In genomic region chr16:12406840-12407690, GRCh38 we compare ENCODE assay signal across 1 cellular context.
TF ChIP-seq lines count a peak whose summit lies in the region.

No MANE protein-coding gene starts in this region.

TF ChIP-seq in HepG2, 621 proteins besides CTCF, POLR2A, EP300 and RAD21 (continued from another document and continues in another):
- TF ChIP-seq, protein P1, sequence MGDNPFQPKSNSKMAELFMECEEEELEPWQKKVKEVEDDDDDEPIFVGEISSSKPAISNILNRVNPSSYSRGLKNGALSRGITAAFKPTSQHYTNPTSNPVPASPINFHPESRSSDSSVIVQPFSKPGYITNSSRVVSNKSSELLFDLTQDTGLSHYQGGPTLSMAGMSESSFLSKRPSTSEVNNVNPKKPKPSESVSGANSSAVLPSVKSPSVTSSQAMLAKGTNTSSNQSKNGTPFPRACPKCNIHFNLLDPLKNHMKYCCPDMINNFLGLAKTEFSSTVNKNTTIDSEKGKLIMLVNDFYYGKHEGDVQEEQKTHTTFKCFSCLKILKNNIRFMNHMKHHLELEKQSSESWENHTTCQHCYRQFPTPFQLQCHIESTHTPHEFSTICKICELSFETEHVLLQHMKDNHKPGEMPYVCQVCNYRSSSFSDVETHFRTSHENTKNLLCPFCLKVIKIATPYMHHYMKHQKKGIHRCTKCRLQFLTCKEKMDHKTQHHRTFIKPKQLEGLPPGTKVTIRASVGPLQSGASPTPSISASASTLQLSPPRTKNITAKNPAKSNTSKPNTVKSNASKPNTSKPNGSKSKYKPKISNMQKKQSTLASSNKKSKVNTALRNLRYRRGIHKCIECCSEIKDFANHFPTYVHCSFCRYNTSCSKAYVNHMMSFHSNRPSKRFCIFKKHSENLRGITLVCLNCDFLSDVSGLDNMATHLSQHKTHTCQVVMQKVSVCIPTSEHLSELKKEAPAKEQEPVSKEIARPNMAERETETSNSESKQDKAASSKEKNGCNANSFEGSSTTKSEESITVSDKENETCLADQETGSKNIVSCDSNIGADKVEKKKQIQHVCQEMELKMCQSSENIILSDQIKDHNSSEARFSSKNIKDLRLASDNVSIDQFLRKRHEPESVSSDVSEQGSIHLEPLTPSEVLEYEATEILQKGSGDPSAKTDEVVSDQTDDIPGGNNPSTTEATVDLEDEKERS (CRISPR knock-in tag; IDR thresholded peaks at IDR 0.05): no peak
- TF ChIP-seq, protein P2, sequence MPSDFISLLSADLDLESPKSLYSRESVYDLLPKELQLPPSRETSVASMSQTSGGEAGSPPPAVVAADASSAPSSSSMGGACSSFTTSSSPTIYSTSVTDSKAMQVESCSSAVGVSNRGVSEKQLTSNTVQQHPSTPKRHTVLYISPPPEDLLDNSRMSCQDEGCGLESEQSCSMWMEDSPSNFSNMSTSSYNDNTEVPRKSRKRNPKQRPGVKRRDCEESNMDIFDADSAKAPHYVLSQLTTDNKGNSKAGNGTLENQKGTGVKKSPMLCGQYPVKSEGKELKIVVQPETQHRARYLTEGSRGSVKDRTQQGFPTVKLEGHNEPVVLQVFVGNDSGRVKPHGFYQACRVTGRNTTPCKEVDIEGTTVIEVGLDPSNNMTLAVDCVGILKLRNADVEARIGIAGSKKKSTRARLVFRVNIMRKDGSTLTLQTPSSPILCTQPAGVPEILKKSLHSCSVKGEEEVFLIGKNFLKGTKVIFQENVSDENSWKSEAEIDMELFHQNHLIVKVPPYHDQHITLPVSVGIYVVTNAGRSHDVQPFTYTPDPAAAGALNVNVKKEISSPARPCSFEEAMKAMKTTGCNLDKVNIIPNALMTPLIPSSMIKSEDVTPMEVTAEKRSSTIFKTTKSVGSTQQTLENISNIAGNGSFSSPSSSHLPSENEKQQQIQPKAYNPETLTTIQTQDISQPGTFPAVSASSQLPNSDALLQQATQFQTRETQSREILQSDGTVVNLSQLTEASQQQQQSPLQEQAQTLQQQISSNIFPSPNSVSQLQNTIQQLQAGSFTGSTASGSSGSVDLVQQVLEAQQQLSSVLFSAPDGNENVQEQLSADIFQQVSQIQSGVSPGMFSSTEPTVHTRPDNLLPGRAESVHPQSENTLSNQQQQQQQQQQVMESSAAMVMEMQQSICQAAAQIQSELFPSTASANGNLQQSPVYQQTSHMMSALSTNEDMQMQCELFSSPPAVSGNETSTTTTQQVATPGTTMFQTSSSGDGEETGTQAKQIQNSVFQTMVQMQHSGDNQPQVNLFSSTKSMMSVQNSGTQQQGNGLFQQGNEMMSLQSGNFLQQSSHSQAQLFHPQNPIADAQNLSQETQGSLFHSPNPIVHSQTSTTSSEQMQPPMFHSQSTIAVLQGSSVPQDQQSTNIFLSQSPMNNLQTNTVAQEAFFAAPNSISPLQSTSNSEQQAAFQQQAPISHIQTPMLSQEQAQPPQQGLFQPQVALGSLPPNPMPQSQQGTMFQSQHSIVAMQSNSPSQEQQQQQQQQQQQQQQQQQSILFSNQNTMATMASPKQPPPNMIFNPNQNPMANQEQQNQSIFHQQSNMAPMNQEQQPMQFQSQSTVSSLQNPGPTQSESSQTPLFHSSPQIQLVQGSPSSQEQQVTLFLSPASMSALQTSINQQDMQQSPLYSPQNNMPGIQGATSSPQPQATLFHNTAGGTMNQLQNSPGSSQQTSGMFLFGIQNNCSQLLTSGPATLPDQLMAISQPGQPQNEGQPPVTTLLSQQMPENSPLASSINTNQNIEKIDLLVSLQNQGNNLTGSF (CRISPR knock-in tag; IDR thresholded peaks at IDR 0.05): no peak
- TF ChIP-seq, protein P3, sequence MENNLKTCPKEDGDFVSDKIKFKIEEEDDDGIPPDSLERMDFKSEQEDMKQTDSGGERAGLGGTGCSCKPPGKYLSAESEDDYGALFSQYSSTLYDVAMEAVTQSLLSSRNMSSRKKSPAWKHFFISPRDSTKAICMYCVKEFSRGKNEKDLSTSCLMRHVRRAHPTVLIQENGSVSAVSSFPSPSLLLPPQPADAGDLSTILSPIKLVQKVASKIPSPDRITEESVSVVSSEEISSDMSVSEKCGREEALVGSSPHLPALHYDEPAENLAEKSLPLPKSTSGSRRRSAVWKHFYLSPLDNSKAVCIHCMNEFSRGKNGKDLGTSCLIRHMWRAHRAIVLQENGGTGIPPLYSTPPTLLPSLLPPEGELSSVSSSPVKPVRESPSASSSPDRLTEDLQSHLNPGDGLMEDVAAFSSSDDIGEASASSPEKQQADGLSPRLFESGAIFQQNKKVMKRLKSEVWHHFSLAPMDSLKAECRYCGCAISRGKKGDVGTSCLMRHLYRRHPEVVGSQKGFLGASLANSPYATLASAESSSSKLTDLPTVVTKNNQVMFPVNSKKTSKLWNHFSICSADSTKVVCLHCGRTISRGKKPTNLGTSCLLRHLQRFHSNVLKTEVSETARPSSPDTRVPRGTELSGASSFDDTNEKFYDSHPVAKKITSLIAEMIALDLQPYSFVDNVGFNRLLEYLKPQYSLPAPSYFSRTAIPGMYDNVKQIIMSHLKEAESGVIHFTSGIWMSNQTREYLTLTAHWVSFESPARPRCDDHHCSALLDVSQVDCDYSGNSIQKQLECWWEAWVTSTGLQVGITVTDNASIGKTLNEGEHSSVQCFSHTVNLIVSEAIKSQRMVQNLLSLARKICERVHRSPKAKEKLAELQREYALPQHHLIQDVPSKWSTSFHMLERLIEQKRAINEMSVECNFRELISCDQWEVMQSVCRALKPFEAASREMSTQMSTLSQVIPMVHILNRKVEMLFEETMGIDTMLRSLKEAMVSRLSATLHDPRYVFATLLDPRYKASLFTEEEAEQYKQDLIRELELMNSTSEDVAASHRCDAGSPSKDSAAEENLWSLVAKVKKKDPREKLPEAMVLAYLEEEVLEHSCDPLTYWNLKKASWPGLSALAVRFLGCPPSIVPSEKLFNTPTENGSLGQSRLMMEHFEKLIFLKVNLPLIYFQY (CRISPR knock-in tag; IDR thresholded peaks at IDR 0.05; ENCODE audit: borderline replicate concordance): no peak
- no peak for TF ChIP-seq ZBTB3 (CRISPR knock-in tag; IDR thresholded peaks at IDR 0.05; ENCODE audit: borderline replicate concordance, low read depth)
- TF ChIP-seq PAXIP1 (CRISPR knock-in tag; conservative IDR thresholded peaks at IDR 0.05): peak; percentile 74
- no peak for TF ChIP-seq SMYD3 (CRISPR knock-in tag; IDR thresholded peaks at IDR 0.05)
- TF ChIP-seq MXD1 (CRISPR knock-in tag; IDR thresholded peaks at IDR 0.05): peak; percentile 30; the same call in 1 of the 2 replicates
- peak; percentile 48; the same call in 1 of the 2 replicates for TF ChIP-seq KDM5B (CRISPR knock-in tag; IDR thresholded peaks at IDR 0.05; ENCODE audit: borderline replicate concordance)
- TF ChIP-seq SMARCE1 (IDR thresholded peaks at IDR 0.05; ENCODE audit: borderline replicate concordance): no peak
- no peak for TF ChIP-seq SATB2 (CRISPR knock-in tag; IDR thresholded peaks at IDR 0.05)
- TF ChIP-seq TBX3 (IDR thresholded peaks at IDR 0.05; ENCODE audit: borderline replicate concordance): peak; percentile 75
- no peak for TF ChIP-seq ZNF34 (CRISPR knock-in tag; IDR thresholded peaks at IDR 0.05; ENCODE audit: borderline replicate concordance)
- peak; percentile 40 to 45; a peak in 3 of 4 replicates for TF ChIP-seq MAFK (conservative IDR thresholded peaks at IDR 0.05 in 1 of 2, IDR thresholded peaks at IDR 0.05 in 1 of 2; ENCODE audit: low read length in 2 of 2)
- peak; percentile 26; the same call in 1 of the 2 replicates for TF ChIP-seq NCOA2 (CRISPR knock-in tag; IDR thresholded peaks at IDR 0.05)
- TF ChIP-seq, protein P4, sequence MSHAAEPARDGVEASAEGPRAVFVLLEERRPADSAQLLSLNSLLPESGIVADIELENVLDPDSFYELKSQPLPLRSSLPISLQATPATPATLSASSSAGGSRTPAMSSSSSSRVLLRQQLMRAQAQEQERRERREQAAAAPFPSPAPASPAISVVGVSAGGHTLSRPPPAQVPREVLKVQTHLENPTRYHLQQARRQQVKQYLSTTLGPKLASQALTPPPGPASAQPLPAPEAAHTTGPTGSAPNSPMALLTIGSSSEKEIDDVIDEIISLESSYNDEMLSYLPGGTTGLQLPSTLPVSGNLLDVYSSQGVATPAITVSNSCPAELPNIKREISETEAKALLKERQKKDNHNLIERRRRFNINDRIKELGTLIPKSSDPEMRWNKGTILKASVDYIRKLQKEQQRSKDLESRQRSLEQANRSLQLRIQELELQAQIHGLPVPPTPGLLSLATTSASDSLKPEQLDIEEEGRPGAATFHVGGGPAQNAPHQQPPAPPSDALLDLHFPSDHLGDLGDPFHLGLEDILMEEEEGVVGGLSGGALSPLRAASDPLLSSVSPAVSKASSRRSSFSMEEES (CRISPR knock-in tag; IDR thresholded peaks at IDR 0.05): 0 out of 2 replicates have a peak, but pooled peaks have one; percentile 22
- TF ChIP-seq SSRP1 (CRISPR knock-in tag; IDR thresholded peaks at IDR 0.05): no peak
- TF ChIP-seq HIVEP1 (CRISPR knock-in tag; IDR thresholded peaks at IDR 0.05): 0 out of 2 replicates have a peak, but pooled peaks have one; percentile 34
- no peak for TF ChIP-seq ZNF746 (CRISPR knock-in tag; IDR thresholded peaks at IDR 0.05)
- TF ChIP-seq MLLT10 (CRISPR knock-in tag; IDR thresholded peaks at IDR 0.05): no peak
- TF ChIP-seq FIP1L1 (IDR thresholded peaks at IDR 0.05; ENCODE audit: borderline replicate concordance, insufficient read depth, low read depth, low read length): no peak
- TF ChIP-seq, protein P5, sequence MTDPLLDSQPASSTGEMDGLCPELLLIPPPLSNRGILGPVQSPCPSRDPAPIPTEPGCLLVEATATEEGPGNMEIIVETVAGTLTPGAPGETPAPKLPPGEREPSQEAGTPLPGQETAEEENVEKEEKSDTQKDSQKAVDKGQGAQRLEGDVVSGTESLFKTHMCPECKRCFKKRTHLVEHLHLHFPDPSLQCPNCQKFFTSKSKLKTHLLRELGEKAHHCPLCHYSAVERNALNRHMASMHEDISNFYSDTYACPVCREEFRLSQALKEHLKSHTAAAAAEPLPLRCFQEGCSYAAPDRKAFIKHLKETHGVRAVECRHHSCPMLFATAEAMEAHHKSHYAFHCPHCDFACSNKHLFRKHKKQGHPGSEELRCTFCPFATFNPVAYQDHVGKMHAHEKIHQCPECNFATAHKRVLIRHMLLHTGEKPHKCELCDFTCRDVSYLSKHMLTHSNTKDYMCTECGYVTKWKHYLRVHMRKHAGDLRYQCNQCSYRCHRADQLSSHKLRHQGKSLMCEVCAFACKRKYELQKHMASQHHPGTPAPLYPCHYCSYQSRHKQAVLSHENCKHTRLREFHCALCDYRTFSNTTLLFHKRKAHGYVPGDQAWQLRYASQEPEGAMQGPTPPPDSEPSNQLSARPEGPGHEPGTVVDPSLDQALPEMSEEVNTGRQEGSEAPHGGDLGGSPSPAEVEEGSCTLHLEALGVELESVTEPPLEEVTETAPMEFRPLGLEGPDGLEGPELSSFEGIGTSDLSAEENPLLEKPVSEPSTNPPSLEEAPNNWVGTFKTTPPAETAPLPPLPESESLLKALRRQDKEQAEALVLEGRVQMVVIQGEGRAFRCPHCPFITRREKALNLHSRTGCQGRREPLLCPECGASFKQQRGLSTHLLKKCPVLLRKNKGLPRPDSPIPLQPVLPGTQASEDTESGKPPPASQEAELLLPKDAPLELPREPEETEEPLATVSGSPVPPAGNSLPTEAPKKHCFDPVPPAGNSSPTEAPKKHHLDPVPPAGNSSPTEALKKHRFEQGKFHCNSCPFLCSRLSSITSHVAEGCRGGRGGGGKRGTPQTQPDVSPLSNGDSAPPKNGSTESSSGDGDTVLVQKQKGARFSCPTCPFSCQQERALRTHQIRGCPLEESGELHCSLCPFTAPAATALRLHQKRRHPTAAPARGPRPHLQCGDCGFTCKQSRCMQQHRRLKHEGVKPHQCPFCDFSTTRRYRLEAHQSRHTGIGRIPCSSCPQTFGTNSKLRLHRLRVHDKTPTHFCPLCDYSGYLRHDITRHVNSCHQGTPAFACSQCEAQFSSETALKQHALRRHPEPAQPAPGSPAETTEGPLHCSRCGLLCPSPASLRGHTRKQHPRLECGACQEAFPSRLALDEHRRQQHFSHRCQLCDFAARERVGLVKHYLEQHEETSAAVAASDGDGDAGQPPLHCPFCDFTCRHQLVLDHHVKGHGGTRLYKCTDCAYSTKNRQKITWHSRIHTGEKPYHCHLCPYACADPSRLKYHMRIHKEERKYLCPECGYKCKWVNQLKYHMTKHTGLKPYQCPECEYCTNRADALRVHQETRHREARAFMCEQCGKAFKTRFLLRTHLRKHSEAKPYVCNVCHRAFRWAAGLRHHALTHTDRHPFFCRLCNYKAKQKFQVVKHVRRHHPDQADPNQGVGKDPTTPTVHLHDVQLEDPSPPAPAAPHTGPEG (CRISPR knock-in tag; IDR thresholded peaks at IDR 0.05): no peak
- no peak for TF ChIP-seq BCL6 (CRISPR knock-in tag; IDR thresholded peaks at IDR 0.05)
- no peak for TF ChIP-seq ZZZ3 (CRISPR knock-in tag; IDR thresholded peaks at IDR 0.05; ENCODE audit: borderline replicate concordance)
- TF ChIP-seq, protein P6, sequence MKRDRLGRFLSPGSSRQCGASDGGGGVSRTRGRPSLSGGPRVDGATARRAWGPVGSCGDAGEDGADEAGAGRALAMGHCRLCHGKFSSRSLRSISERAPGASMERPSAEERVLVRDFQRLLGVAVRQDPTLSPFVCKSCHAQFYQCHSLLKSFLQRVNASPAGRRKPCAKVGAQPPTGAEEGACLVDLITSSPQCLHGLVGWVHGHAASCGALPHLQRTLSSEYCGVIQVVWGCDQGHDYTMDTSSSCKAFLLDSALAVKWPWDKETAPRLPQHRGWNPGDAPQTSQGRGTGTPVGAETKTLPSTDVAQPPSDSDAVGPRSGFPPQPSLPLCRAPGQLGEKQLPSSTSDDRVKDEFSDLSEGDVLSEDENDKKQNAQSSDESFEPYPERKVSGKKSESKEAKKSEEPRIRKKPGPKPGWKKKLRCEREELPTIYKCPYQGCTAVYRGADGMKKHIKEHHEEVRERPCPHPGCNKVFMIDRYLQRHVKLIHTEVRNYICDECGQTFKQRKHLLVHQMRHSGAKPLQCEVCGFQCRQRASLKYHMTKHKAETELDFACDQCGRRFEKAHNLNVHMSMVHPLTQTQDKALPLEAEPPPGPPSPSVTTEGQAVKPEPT (CRISPR knock-in tag; IDR thresholded peaks at IDR 0.05; ENCODE audit: low read depth): no peak
- peak; percentile 75 for TF ChIP-seq GATAD2A (CRISPR knock-in tag; IDR thresholded peaks at IDR 0.05)
